In genomic region chr13:110262944-110263343, GRCh38 we compare ENCODE assay signal across 18 cellular contexts. TPM values are rescaled to one million over a fixed set of nuclear protein-coding genes. Genes with fewer than 3 reads are reported as not detected.
DNase-seq lines count a peak whose midpoint lies in the region; ATAC-seq and TF ChIP-seq lines count a peak whose summit lies in the region.
"Had no signal": no experiment of that assay in that cellular context is flagged by ENCODE, and none has a peak within 500 bp of the region (broad histone marks: within the 10 kb centered on the region; RNA-seq: fewer than 3 reads in every experiment).

No MANE protein-coding gene starts in this region.

- H3K27ac ChIP-seq in osteoblast (ENCODE audit: low read depth, low read length) (peak overlapping the region; percentile 3), tibial artery (peak overlapping the region; percentile 74 to 79)
- no peak overlapping the region for H3K27ac ChIP-seq in CD4-positive, alpha-beta T cell (ENCODE audit: low read depth, low read length)

- H3K4me1 ChIP-seq in osteoblast (ENCODE audit: insufficient read depth, low read length), result peaks cover 14% of the 10 kb centered on the region
- peaks cover 0 to 100% (median 70%) of the 10 kb centered on the region in 4 donors for H3K4me1 ChIP-seq in tibial artery
- H3K4me1 ChIP-seq: pancreas had no signal

- H3K4me1 Mint-ChIP-seq in chondrocyte (ENCODE audit: low read depth), result peaks cover 88% of the 10 kb centered on the region
- H3K4me1 Mint-ChIP-seq in CD4-positive, alpha-beta T cell (ENCODE audit: low read depth), result no peaks in the 10 kb centered on the region
- H3K4me1 Mint-ChIP-seq: activated CD4-positive, alpha-beta T cell treated with anti-CD3 and anti-CD28 coated beads for 36 hours had no signal

- TF ChIP-seq CTCF in chondrocyte (IDR thresholded peaks at IDR 0.05) (no peak), osteoblast (IDR thresholded peaks at IDR 0.05; ENCODE audit: extremely low read depth, low read depth, low read length) (no peak), tibial artery (IDR thresholded peaks at IDR 0.05) (no peak)
- no peak for TF ChIP-seq CTCF in CD4-positive, alpha-beta T cell (IDR thresholded peaks at IDR 0.05)

- peak overlapping the region; percentile 64 for H3K27ac Mint-ChIP-seq in chondrocyte (ENCODE audit: unreplicated experiment)
- no peak overlapping the region for H3K27ac Mint-ChIP-seq in CD4-positive, alpha-beta T cell
- H3K27ac Mint-ChIP-seq: activated CD4-positive, alpha-beta T cell treated with anti-CD3 and anti-CD28 coated beads for 36 hours; activated T-cell treated with anti-CD3 and anti-CD28 coated beads, Interleukin-2, amount 50 U/mL, for 24 hours; dendritic cell treated with granulocyte-macrophage colony-stimulating factor and Interleukin-4, amounts not matched to agents 40 ng/mL and 50 ng/mL, for 4 days had no signal

- H3K27me3 ChIP-seq in osteoblast (ENCODE audit: insufficient read depth, low read length), result no peaks in the 10 kb centered on the region
- no peaks in the 10 kb centered on the region for H3K27me3 ChIP-seq in tibial artery
- peaks cover 11% of the 10 kb centered on the region for H3K27me3 ChIP-seq in CD4-positive, alpha-beta T cell (ENCODE audit: control insufficient read depth, insufficient read depth, low read length)
- H3K27me3 ChIP-seq: pancreas, thyroid gland had no signal

- H3K36me3 ChIP-seq in osteoblast (ENCODE audit: insufficient read depth, low read length) (peaks cover 29% of the 10 kb centered on the region), tibial artery (no peaks in the 10 kb centered on the region)
- H3K36me3 ChIP-seq: pancreas, thyroid gland had no signal

- H3K4me3 ChIP-seq in osteoblast (ENCODE audit: insufficient read depth, low read length) (no peak overlapping the region), tibial artery (peak overlapping the region in 1 of 2 donors; percentile 16)
- H3K4me3 ChIP-seq: pancreas, thyroid gland had no signal

- peak; percentile 80 for ATAC-seq in left ventricle myocardium superior
- ATAC-seq in HG03159 (IDR thresholded peaks at IDR 0.05; ENCODE audit: unreplicated experiment), result no peak
- ATAC-seq in CD4-positive, alpha-beta T cell (ENCODE audit: poor library complexity), result no peak
- ATAC-seq: activated CD4-positive, alpha-beta T cell treated with anti-CD3 and anti-CD28 coated beads for 36 hours had no signal

- H3K36me3 Mint-ChIP-seq in chondrocyte (ENCODE audit: low read depth), result peaks cover 17% of the 10 kb centered on the region
- no peaks in the 10 kb centered on the region for H3K36me3 Mint-ChIP-seq in CD4-positive, alpha-beta T cell (ENCODE audit: low read depth)

- POLR2A ChIA-PET in CD4-positive, alpha-beta T cell (lab: Charles Lee), result no interaction called here

- CTCF ChIA-PET in CD4-positive, alpha-beta T cell (lab: Charles Lee), result no interaction called here

- no peak for DNase-seq in chondrocyte (ENCODE audit: low spot score)
- DNase-seq in left ventricle myocardium superior, result peak; percentile 51
- no peak for DNase-seq in osteoblast (ENCODE audit: insufficient read length, low spot score, missing footprints)
- DNase-seq in tibial artery, result no peak
- DNase-seq in Kasumi-1 (lab: John Stamatoyannopoulos, UW), result no peak
- no peak for DNase-seq in islet precursor cell
- DNase-seq in CD4-positive, alpha-beta T cell, result no peak
- DNase-seq: activated CD4-positive, alpha-beta T cell treated with anti-CD3 and anti-CD28 coated beads for 36 hours; activated T-cell treated with anti-CD3 and anti-CD28 coated beads, Interleukin-2, amount 50 U/mL, for 24 hours; HFFc6; NCI-H1092; NCI-H226; pancreas; SHP77; T-helper 9 cell; thyroid gland had no signal

- no peak overlapping the region for H3K4me2 ChIP-seq in osteoblast (ENCODE audit: insufficient read depth, low read length)

- H3K9me3 ChIP-seq in osteoblast (ENCODE audit: low read depth, low read length) (no peaks in the 10 kb centered on the region), tibial artery (no peaks in the 10 kb centered on the region)
- no peaks in the 10 kb centered on the region for H3K9me3 ChIP-seq in CD4-positive, alpha-beta T cell (ENCODE audit: control insufficient read depth, low read length)
- H3K9me3 ChIP-seq: pancreas, thyroid gland had no signal

- peaks cover 62% of the 10 kb centered on the region for H3K79me2 ChIP-seq in osteoblast (ENCODE audit: insufficient read depth, low read length)

- no peaks in the 10 kb centered on the region for H3K9me3 Mint-ChIP-seq in chondrocyte (ENCODE audit: low read depth)
- H3K9me3 Mint-ChIP-seq in CD4-positive, alpha-beta T cell, result no peaks in the 10 kb centered on the region
- H3K9me3 Mint-ChIP-seq: activated T-cell treated with anti-CD3 and anti-CD28 coated beads, Interleukin-2, amount 50 U/mL, for 24 hours; dendritic cell treated with granulocyte-macrophage colony-stimulating factor and Interleukin-4, amounts not matched to agents 40 ng/mL and 50 ng/mL, for 4 days; HFFc6 had no signal

- no peak overlapping the region for H3K4me3 Mint-ChIP-seq in chondrocyte (ENCODE audit: unreplicated experiment)
- H3K4me3 Mint-ChIP-seq in CD4-positive, alpha-beta T cell, result no peak overlapping the region
- H3K4me3 Mint-ChIP-seq: activated CD4-positive, alpha-beta T cell treated with anti-CD3 and anti-CD28 coated beads for 36 hours; activated T-cell treated with anti-CD3 and anti-CD28 coated beads, Interleukin-2, amount 50 U/mL, for 24 hours; dendritic cell treated with granulocyte-macrophage colony-stimulating factor and Interleukin-4, amounts not matched to agents 40 ng/mL and 50 ng/mL, for 4 days; HFFc6 had no signal

- no peak overlapping the region for H2AFZ ChIP-seq in osteoblast (ENCODE audit: low read length)

- H3K27me3 Mint-ChIP-seq in chondrocyte (ENCODE audit: low read depth), result no peaks in the 10 kb centered on the region
- peaks cover 46% of the 10 kb centered on the region for H3K27me3 Mint-ChIP-seq in CD4-positive, alpha-beta T cell

- peaks cover 20% of the 10 kb centered on the region for H4K20me1 ChIP-seq in osteoblast (ENCODE audit: insufficient read depth, low read length)

- intact Hi-C loops in left ventricle myocardium superior (cut with micrococcal nuclease) (no loop called here), tibial artery (cut with DNase I; ENCODE audit: low total_unique reads) (loop anchor here (5.0 kb wide), 1 partner anchor 34 kb away; no protein-coding TSS in a partner anchor)
- intact Hi-C loops in CD4-positive, alpha-beta T cell (cut with DNase I, micrococcal nuclease), result no loop called here

RNA-seq across cellular contexts. Expression of gene COL4A1, which starts 44.0 kb away (rescaled TPM):
- total RNA-seq in chondrocyte (2,319 to 5,210 TPM (median 5,209 TPM) in 3 replicates), left ventricle myocardium superior (119 TPM), osteoblast (412 and 433 TPM in 2 replicates)
- total RNA-seq in CD4-positive, alpha-beta T cell, result under 1 TPM; 0.08 to 0.16 TPM

RNA-seq across cellular contexts. Expression of gene COL4A2, which starts 44.1 kb away (rescaled TPM):
- 1,370 to 2,411 TPM (median 2,366 TPM) in 3 replicates for total RNA-seq in chondrocyte
- total RNA-seq in left ventricle myocardium superior, result 126 TPM
- 267 and 291 TPM in 2 replicates for total RNA-seq in osteoblast
- not detected for total RNA-seq in CD4-positive, alpha-beta T cell
- total RNA-seq: activated CD4-positive, alpha-beta T cell treated with anti-CD3 and anti-CD28 coated beads for 36 hours had no signal

Comparison
In these comparisons a context has a peak if more than half of its experiments do, and no peak if none do; other contexts are left out.
1. RNA of gene COL4A1, which starts 44.0 kb away (total RNA-seq): 2,319 to 5,210 TPM in chondrocyte, 412 to 433 TPM in osteoblast and 119 TPM in left ventricle myocardium superior (single experiment); 0.08 to 0.16 TPM in CD4-positive, alpha-beta T cell; every median in the first group is over 100 times any median in the second.
2. RNA of gene COL4A2, which starts 44.1 kb away (total RNA-seq): 1,370 to 2,411 TPM in chondrocyte, 267 to 291 TPM in osteoblast and 126 TPM in left ventricle myocardium superior (single experiment); not detected in CD4-positive, alpha-beta T cell; every median in the first group is over 100 times any median in the second.